26 cellular contexts compared by ENCODE assay signal in genomic region chr19:45940515-45940805, GRCh38. TPM values are rescaled to one million over a fixed set of nuclear protein-coding genes. Genes with fewer than 3 reads are reported as not detected.
"Had no signal": no experiment of that assay in that cellular context is flagged by ENCODE, and none has a peak within 500 bp of the region (broad histone marks: within the 10 kb centered on the region; RNA-seq: fewer than 3 reads in every experiment).

No MANE protein-coding gene starts in this region.

- FAIRE-seq: colon, keratinocyte had no signal

- DNase-seq: cerebellar nuclear complex; effector memory CD8-positive, alpha-beta T cell; glutamatergic neuron; immature natural killer cell; left lung; lower lobe of right lung; mesenchymal stem cell; naive B cell; ovary; right cardiac atrium; stimulated activated CD4-positive, alpha-beta T cell treated with anti-CD3 and anti-CD28 coated beads, Interleukin-2, amount 100 ng/mL, for 24 hours; stimulated activated CD4-positive, alpha-beta T cell treated with anti-CD3 and anti-CD28 coated beads, Interleukin-4, amount 100 ng/mL, for 4 hours; stimulated activated naive B cell treated with anti-CD40 and anti-IgM and Interleukin-4, amounts not matched to agents 10 μg/mL and 1 μg/mL and 100 μg/mL, for 72 hours; stimulated activated naive CD8-positive, alpha-beta T cell treated with anti-CD3 and anti-CD28 coated beads, Interleukin-15, amount 100 ng/mL, for 72 hours; uterus had no signal

- H3K36me3 ChIP-seq: gastroesophageal sphincter, lower lobe of right lung, ovary, uterus had no signal

- H3K4me1 Mint-ChIP-seq: naive B cell; stimulated activated naive B cell treated with anti-CD40 and anti-IgM and Interleukin-4, amounts not matched to agents 10 μg/mL and 1 μg/mL and 100 μg/mL, for 72 hours had no signal

- H3K4me3 Mint-ChIP-seq: dendritic cell treated with granulocyte-macrophage colony-stimulating factor and Interleukin-4, amounts not matched to agents 40 ng/mL and 50 ng/mL, for 4 days; effector memory CD8-positive, alpha-beta T cell; immature natural killer cell; naive B cell; stimulated activated naive B cell treated with anti-CD40 and anti-IgM and Interleukin-4, amounts not matched to agents 10 μg/mL and 1 μg/mL and 100 μg/mL, for 72 hours; stimulated activated naive CD8-positive, alpha-beta T cell treated with anti-CD3 and anti-CD28 coated beads, Interleukin-15, amount 100 ng/mL, for 72 hours; type B pancreatic cell had no signal

- H3K27ac Mint-ChIP-seq: dendritic cell treated with granulocyte-macrophage colony-stimulating factor and Interleukin-4, amounts not matched to agents 40 ng/mL and 50 ng/mL, for 4 days; effector memory CD8-positive, alpha-beta T cell; immature natural killer cell; naive B cell; stimulated activated naive B cell treated with anti-CD40 and anti-IgM and Interleukin-4, amounts not matched to agents 10 μg/mL and 1 μg/mL and 100 μg/mL, for 72 hours; stimulated activated naive CD8-positive, alpha-beta T cell treated with anti-CD3 and anti-CD28 coated beads, Interleukin-15, amount 100 ng/mL, for 72 hours; type B pancreatic cell had no signal

- H3K9me3 Mint-ChIP-seq: dendritic cell treated with granulocyte-macrophage colony-stimulating factor and Interleukin-4, amounts not matched to agents 40 ng/mL and 50 ng/mL, for 4 days; effector memory CD8-positive, alpha-beta T cell; type B pancreatic cell had no signal

- H3K36me3 Mint-ChIP-seq: immature natural killer cell; stimulated activated naive B cell treated with anti-CD40 and anti-IgM and Interleukin-4, amounts not matched to agents 10 μg/mL and 1 μg/mL and 100 μg/mL, for 72 hours; type B pancreatic cell had no signal

- H3K27ac ChIP-seq: epithelial cell of prostate, esophagus muscularis mucosa, gastroesophageal sphincter, left lung, lower lobe of right lung, ovary, uterus had no signal

- H3K4me3 ChIP-seq: esophagus muscularis mucosa, gastroesophageal sphincter, left lung, lower lobe of right lung, ovary, uterus had no signal

- H3K27me3 ChIP-seq: ovary, uterus had no signal

- ATAC-seq: effector memory CD8-positive, alpha-beta T cell; gastroesophageal sphincter; lower lobe of right lung; right cardiac atrium; stimulated activated naive B cell treated with anti-CD40 and anti-IgM and Interleukin-4, amounts not matched to agents 10 μg/mL and 1 μg/mL and 100 μg/mL, for 72 hours; stimulated activated naive CD8-positive, alpha-beta T cell treated with anti-CD3 and anti-CD28 coated beads, Interleukin-15, amount 100 ng/mL, for 72 hours had no signal

- H3K9me3 ChIP-seq: esophagus muscularis mucosa, left lung, lower lobe of right lung, uterus had no signal

- H3K4me1 ChIP-seq: gastroesophageal sphincter, left lung, lower lobe of right lung, uterus had no signal

RNA-seq across cellular contexts. Expression of gene NANOS2, which starts 25.9 kb away (rescaled TPM):
- total RNA-seq: esophagus muscularis mucosa, fibroblast of villous mesenchyme, gastroesophageal sphincter, left lung, lower lobe of right lung, ovary, posterior vena cava, right cardiac atrium, skeletal muscle tissue, subcutaneous adipose tissue, uterus had no signal
- polyA plus RNA-seq: immature natural killer cell, keratinocyte, ovary, right cardiac atrium had no signal

RNA-seq across cellular contexts. Expression of gene NOVA2, which starts 33.2 kb away (rescaled TPM):
- total RNA-seq: fibroblast of villous mesenchyme had no signal
- polyA plus RNA-seq: immature natural killer cell, keratinocyte had no signal
